32 cellular contexts compared by ENCODE assay signal in genomic region chrX:139134316-139134715, GRCh38.
"Had no signal": no experiment of that assay in that cellular context is flagged by ENCODE, and none has a peak within 500 bp of the region (broad histone marks: within the 10 kb centered on the region; RNA-seq: fewer than 3 reads in every experiment).

No MANE protein-coding gene starts in this region.

- H3K27me3 ChIP-seq: ascending aorta, body of pancreas, brain microvascular endothelial cell, cardiac muscle cell had no signal

- H3K9me3 ChIP-seq: adrenal gland, ascending aorta, body of pancreas, breast epithelium had no signal

- H3K4me3 ChIP-seq: adrenal gland, ascending aorta, body of pancreas, breast epithelium, cardiac muscle cell had no signal

- H3K27ac ChIP-seq: adrenal gland, ascending aorta, body of pancreas, brain microvascular endothelial cell, breast epithelium, cardiac muscle cell had no signal

- H3K36me3 ChIP-seq: adrenal gland, ascending aorta, brain microvascular endothelial cell, breast epithelium, cardiac muscle cell had no signal

- ATAC-seq: activated naive CD4-positive, alpha-beta T cell treated with anti-CD3 and anti-CD28 coated beads, Interleukin-2, amount 50 U/mL, for 72 hours; activated naive CD8-positive, alpha-beta T cell treated with anti-CD3 and anti-CD28 coated beads, Interleukin-2, amount 50 U/mL, for 24 hours; activated T-cell treated with anti-CD3 and anti-CD28 coated beads, Interleukin-2, amount 50 U/mL, for 4 hours; activated T-cell treated with anti-CD3 and anti-CD28 coated beads, Interleukin-2, amount 50 U/mL, for 72 hours; activated T-helper 17 cell treated with anti-CD3 and anti-CD28 coated beads, Interleukin-2, amount 50 U/mL, for 72 hours; body of pancreas had no signal

- FAIRE-seq: bronchial epithelial cell had no signal

- H3K4me1 ChIP-seq: adrenal gland, ascending aorta, body of pancreas, breast epithelium had no signal

- DNase-seq: activated effector memory CD4-positive, alpha-beta T cell treated with anti-CD3 and anti-CD28 coated beads, Interleukin-2, amount 50 U/mL, for 16 hours; activated effector memory CD4-positive, alpha-beta T cell treated with Interleukin-2 at 50 U/mL for 16 hours; activated gamma-delta T cell; activated gamma-delta T cell treated with Interleukin-2 at 50 U/mL for 16 hours; activated naive CD4-positive, alpha-beta T cell; activated naive CD4-positive, alpha-beta T cell treated with anti-CD3 and anti-CD28 coated beads for 36 hours; activated naive CD4-positive, alpha-beta T cell treated with anti-CD3 and anti-CD28 coated beads, Interleukin-2, amount 10 ng/mL, durations not matched to agents 7 days and 5 days; activated naive CD4-positive, alpha-beta T cell treated with anti-CD3 and anti-CD28 coated beads, Interleukin-2, amount 50 U/mL, for 16 hours; activated naive CD4-positive, alpha-beta T cell treated with Interleukin-2 at 50 U/mL for 16 hours; activated naive CD8-positive, alpha-beta T cell treated with anti-CD3 and anti-CD28 coated beads for 36 hours; activated naive CD8-positive, alpha-beta T cell treated with anti-CD3 and anti-CD28 coated beads, Interleukin-2, amount 10 ng/mL, durations not matched to agents 7 days and 5 days; activated naive CD8-positive, alpha-beta T cell treated with anti-CD3 and anti-CD28 coated beads, Interleukin-2, amount 50 U/mL, for 24 hours; activated T-cell treated with anti-CD3 and anti-CD28 coated beads, Interleukin-2, amount 50 U/mL, for 24 hours; activated T-cell treated with anti-CD3 and anti-CD28 coated beads, Interleukin-2, amount 50 U/mL, for 4 hours; activated T-cell treated with anti-CD3 and anti-CD28 coated beads, Interleukin-2, amount 50 U/mL, for 48 hours; activated T-cell treated with anti-CD3 and anti-CD28 coated beads, Interleukin-2, amount 50 U/mL, for 72 hours; adrenal gland; amniotic stem cell; amygdala; anterior cingulate cortex; aorta; body of pancreas; brain microvascular endothelial cell; caudate nucleus; central memory CD4-positive, alpha-beta T cell; cerebellar nuclear complex had no signal
